ENCODE assay signal across 8 cellular contexts in genomic region chr3:195897081-195897852, GRCh38. TPM values are rescaled to one million over a fixed set of nuclear protein-coding genes. Genes with fewer than 3 reads are reported as not detected.
DNase-seq lines count a peak whose midpoint lies in the region; ATAC-seq lines count a peak whose summit lies in the region.

No MANE protein-coding gene starts in this region.

- H3K36me3 Mint-ChIP-seq in T-helper 1 cell treated with Interleukin-12 subunit alpha and Interleukin-12 subunit beta and Interleukin-4 antibody, amounts not matched to agents 30 μg/mL and 1 μg/mL, for 36 hours (ENCODE audit: low read depth): peaks cover 11% of the 10 kb centered on the region
- peaks cover 14% of the 10 kb centered on the region for H3K36me3 Mint-ChIP-seq in activated T-helper 2 cell treated with anti-CD3 and anti-CD28 coated beads, Interferon-gamma antibody, Interleukin-2, Interleukin-4, amounts not matched to agents 10 μg/mL and 5 μg/mL and 100 μg/mL, durations not matched to agents 14 hours and 24 hours and 36 hours (ENCODE audit: low read depth)

- H3K9me3 ChIP-seq in right cardiac atrium (ENCODE audit: control insufficient read depth, low read length): no peaks in the 10 kb centered on the region

- DNase-seq in T-helper 1 cell (no peak), right cardiac atrium (peak; percentile 54 to 79 (median 73)), superior temporal gyrus (ENCODE audit: extremely low spot score) (peak; percentile 18), T-helper 9 cell (no peak), NCI-H446 treated with DMSO at 0.1 percent for 48 hours (lab: John Stamatoyannopoulos, UW) (no peak), D341Med (ENCODE audit: low spot score) (no peak)
- no peak for DNase-seq in activated T-helper 2 cell treated with anti-CD3 and anti-CD28 coated beads, Interferon-gamma antibody, Interleukin-2, Interleukin-4, amounts not matched to agents 10 μg/mL and 5 μg/mL and 100 μg/mL, durations not matched to agents 14 hours and 24 hours and 36 hours (ENCODE audit: low spot score)

- H3K4me3 ChIP-seq in right cardiac atrium (ENCODE audit: low read length): no peak overlapping the region

- peaks cover 17% of the 10 kb centered on the region for H3K4me1 ChIP-seq in right cardiac atrium (ENCODE audit: control insufficient read depth, insufficient read depth, low read length)

- intact Hi-C loops in activated T-helper 2 cell treated with anti-CD3 and anti-CD28 coated beads, Interferon-gamma antibody, Interleukin-2, Interleukin-4, amounts not matched to agents 10 μg/mL and 5 μg/mL and 100 μg/mL, durations not matched to agents 14 hours and 24 hours and 36 hours (cut with micrococcal nuclease): no loop called here
- intact Hi-C loops in right cardiac atrium (cut with DNase I): loop anchor here in 1 of 4 donors (5.0 kb wide), 1 partner anchor 35 kb away; no protein-coding TSS in a partner anchor

- no peaks in the 10 kb centered on the region for H3K9me3 Mint-ChIP-seq in T-helper 1 cell treated with Interleukin-12 subunit alpha and Interleukin-12 subunit beta and Interleukin-4 antibody, amounts not matched to agents 30 μg/mL and 1 μg/mL, for 36 hours
- H3K9me3 Mint-ChIP-seq in activated T-helper 2 cell treated with anti-CD3 and anti-CD28 coated beads, Interferon-gamma antibody, Interleukin-2, Interleukin-4, amounts not matched to agents 10 μg/mL and 5 μg/mL and 100 μg/mL, durations not matched to agents 14 hours and 24 hours and 36 hours: no peaks in the 10 kb centered on the region

- peak overlapping the region; percentile 93 for H3K27ac ChIP-seq in right cardiac atrium (ENCODE audit: low read length)

- peak overlapping the region; percentile 39 for H3K4me3 Mint-ChIP-seq in T-helper 1 cell treated with Interleukin-12 subunit alpha and Interleukin-12 subunit beta and Interleukin-4 antibody, amounts not matched to agents 30 μg/mL and 1 μg/mL, for 36 hours
- H3K4me3 Mint-ChIP-seq in activated T-helper 2 cell treated with anti-CD3 and anti-CD28 coated beads, Interferon-gamma antibody, Interleukin-2, Interleukin-4, amounts not matched to agents 10 μg/mL and 5 μg/mL and 100 μg/mL, durations not matched to agents 14 hours and 24 hours and 36 hours (ENCODE audit: low read depth): peak overlapping the region; percentile 85

- peak overlapping the region; percentile 46 for H3K27ac Mint-ChIP-seq in T-helper 1 cell treated with Interleukin-12 subunit alpha and Interleukin-12 subunit beta and Interleukin-4 antibody, amounts not matched to agents 30 μg/mL and 1 μg/mL, for 36 hours
- H3K27ac Mint-ChIP-seq in activated T-helper 2 cell treated with anti-CD3 and anti-CD28 coated beads, Interferon-gamma antibody, Interleukin-2, Interleukin-4, amounts not matched to agents 10 μg/mL and 5 μg/mL and 100 μg/mL, durations not matched to agents 14 hours and 24 hours and 36 hours: peak overlapping the region; percentile 93

- H3K27me3 Mint-ChIP-seq in T-helper 1 cell treated with Interleukin-12 subunit alpha and Interleukin-12 subunit beta and Interleukin-4 antibody, amounts not matched to agents 30 μg/mL and 1 μg/mL, for 36 hours (ENCODE audit: low read depth): no peaks in the 10 kb centered on the region
- H3K27me3 Mint-ChIP-seq in activated T-helper 2 cell treated with anti-CD3 and anti-CD28 coated beads, Interferon-gamma antibody, Interleukin-2, Interleukin-4, amounts not matched to agents 10 μg/mL and 5 μg/mL and 100 μg/mL, durations not matched to agents 14 hours and 24 hours and 36 hours (ENCODE audit: low read depth): no peaks in the 10 kb centered on the region

- H3K27me3 ChIP-seq in right cardiac atrium (ENCODE audit: control insufficient read depth, insufficient read depth): no peaks in the 10 kb centered on the region

- 35% methylated on average over 10 of the region's 10 CpGs for WGBS in right cardiac atrium

- no peak for ATAC-seq in right cardiac atrium

- peaks cover 43% of the 10 kb centered on the region for H3K4me1 Mint-ChIP-seq in T-helper 1 cell treated with Interleukin-12 subunit alpha and Interleukin-12 subunit beta and Interleukin-4 antibody, amounts not matched to agents 30 μg/mL and 1 μg/mL, for 36 hours (ENCODE audit: low read depth)
- peaks cover 55% of the 10 kb centered on the region for H3K4me1 Mint-ChIP-seq in activated T-helper 2 cell treated with anti-CD3 and anti-CD28 coated beads, Interferon-gamma antibody, Interleukin-2, Interleukin-4, amounts not matched to agents 10 μg/mL and 5 μg/mL and 100 μg/mL, durations not matched to agents 14 hours and 24 hours and 36 hours (ENCODE audit: low read depth)

RNA-seq across cellular contexts. Expression of gene TNK2, which starts 11.1 kb away (rescaled TPM):
- 122 and 123 TPM in 2 replicates for total RNA-seq in activated T-helper 2 cell treated with anti-CD3 and anti-CD28 coated beads, Interferon-gamma antibody, Interleukin-2, Interleukin-4, amounts not matched to agents 10 μg/mL and 5 μg/mL and 100 μg/mL, durations not matched to agents 14 hours and 24 hours and 36 hours
- total RNA-seq in right cardiac atrium: 100 to 1,000 TPM in 1 of 4 donors, 10 to 100 TPM in 3; 74.7 to 162 (median 84.2) TPM
- 40.1 TPM for polyA plus RNA-seq in right cardiac atrium

Comparison
In these comparisons a context has a peak if more than half of its experiments do, and no peak if none do; other contexts are left out.
1. DNase-seq: peak in right cardiac atrium (3 of 3) and superior temporal gyrus (single experiment); none in T-helper 1 cell (0 of 5), activated T-helper 2 cell treated with anti-CD3 and anti-CD28 coated beads, Interferon-gamma antibody, Interleukin-2, Interleukin-4, amounts not matched to agents 10 μg/mL and 5 μg/mL and 100 μg/mL, durations not matched to agents 14 hours and 24 hours and 36 hours (single experiment), T-helper 9 cell (single experiment), NCI-H446 treated with DMSO at 0.1 percent for 48 hours (single experiment) and D341Med (single experiment).